ENCODE assay signal across 21 cellular contexts in genomic region chr6:28531479-28532128, GRCh38. TPM values are rescaled to one million over a fixed set of nuclear protein-coding genes. Genes with fewer than 3 reads are reported as not detected.
DNase-seq lines count a peak whose midpoint lies in the region; ATAC-seq and TF ChIP-seq lines count a peak whose summit lies in the region.
"Had no signal": no experiment of that assay in that cellular context is flagged by ENCODE, and none has a peak within 500 bp of the region (broad histone marks: within the 10 kb centered on the region; RNA-seq: fewer than 3 reads in every experiment).

No MANE protein-coding gene starts in this region.

- H3K4ac ChIP-seq in H9 (ENCODE audit: low read depth, low read length) (no peak overlapping the region), mesenchymal stem cell (ENCODE audit: low read depth in 1 of 2, low read length in 2 of 2) (no peak overlapping the region)

- intact Hi-C loops in A673 (cut with micrococcal nuclease; ENCODE audit: unreplicated experiment) (no loop called here), PC-3 (cut with micrococcal nuclease) (no loop called here)

- H3K36me3 ChIP-seq in A673 (ENCODE audit: insufficient read depth, low read length, poor library complexity, severe bottlenecking) (no peaks in the 10 kb centered on the region), PC-3 (ENCODE audit: low read depth, low read length) (no peaks in the 10 kb centered on the region), endodermal cell (ENCODE audit: control insufficient read depth, insufficient read depth, low read length) (no peaks in the 10 kb centered on the region), mesenchymal stem cell (ENCODE audit: control insufficient read depth in 1 of 2, insufficient read depth in 2 of 2, low read depth in 1 of 2, low read length in 2 of 2) (no peaks in the 10 kb centered on the region)
- H3K36me3 ChIP-seq: Peyer's patch had no signal

- H3K4me3 Mint-ChIP-seq in H9 (peak overlapping the region in 1 of 2 experiments; percentile 41; a peak in 1 of 5 replicates), endodermal cell (no peak overlapping the region)
- H3K4me3 Mint-ChIP-seq: naive thymus-derived CD8-positive, alpha-beta T cell had no signal

- POLR2A ChIA-PET in A673 (lab: Charles Lee; ENCODE audit: low non-redundant PET) (no interaction called here), PC-3 (lab: Charles Lee; ENCODE audit: unreplicated experiment) (no interaction called here)

- BruUV-seq in A673 (replicated peaks; lab: Mats Ljungman, UMichigan) = no TSS peak
- BruUV-seq in PC-3 (replicated peaks; lab: Mats Ljungman, UMichigan) = no TSS peak

- DNase-seq in A673 (ENCODE audit: low spot score) (peak; percentile 21), H9 (peak; percentile 65), PC-3 (peak; percentile 14), endodermal cell (peak; percentile 71), mesenchymal stem cell (no peak), NCI-H2029 (lab: John Stamatoyannopoulos, UW) (no peak)
- DNase-seq: dorsolateral prefrontal cortex; EL; Kasumi-1; naive thymus-derived CD8-positive, alpha-beta T cell; NCI-H1694; NCI-H510A; Peyer's patch; stimulated activated CD4-positive, alpha-beta T cell treated with anti-CD3 and anti-CD28 coated beads, Interleukin-4, amount 100 ng/mL, for 1 hour; SW 1271 had no signal

- no CpG with 5 or more reads among the region's 7 CpGs for WGBS in H9 (ENCODE audit: extremely low coverage, insufficient read length, low lambda C conversion rate)
- 70 to 75% methylated on average over 6 to 7 of the region's 7 CpGs for WGBS in endodermal cell (ENCODE audit: insufficient coverage in 1 of 2, insufficient read length in 1 of 2), 2 experiments
- 64% methylated on average over 7 of the region's 7 CpGs for WGBS in mesenchymal stem cell

- CTCF ChIA-PET in A673 (lab: Charles Lee) (interaction anchor here (0.7 kb wide), 1 partner anchor 154 kb away, joined by 4 read pairs; no protein-coding TSS in a partner anchor), PC-3 (lab: Charles Lee) (no interaction called here)

- H2BK15ac ChIP-seq in H9 (ENCODE audit: low read depth, low read length) (no peak overlapping the region), mesenchymal stem cell (ENCODE audit: low read depth, poor library complexity, severe bottlenecking) (no peak overlapping the region)

- H2BK120ac ChIP-seq in H9 (ENCODE audit: low read depth, low read length, poor library complexity, severe bottlenecking) (no peak overlapping the region), mesenchymal stem cell (ENCODE audit: low read depth, low read length) (no peak overlapping the region)

- no peak overlapping the region for H2BK20ac ChIP-seq in H9 (ENCODE audit: low read depth, low read length, poor library complexity, severe bottlenecking)

- H2BK5ac ChIP-seq in H9 (ENCODE audit: insufficient read length, low read length) (no peak overlapping the region), mesenchymal stem cell (ENCODE audit: low read depth, low read length, poor library complexity, severe bottlenecking) (no peak overlapping the region)

- ATAC-seq in PC-3 (no peak), HG03280 (IDR thresholded peaks at IDR 0.05; ENCODE audit: unreplicated experiment) (no peak), GM19467 (IDR thresholded peaks at IDR 0.05; ENCODE audit: unreplicated experiment) (no peak)
- ATAC-seq: naive thymus-derived CD8-positive, alpha-beta T cell had no signal

- H3K23ac ChIP-seq in H9 (ENCODE audit: insufficient read length, low read depth, low read length) = no peak overlapping the region
- no peak overlapping the region for H3K23ac ChIP-seq in mesenchymal stem cell (ENCODE audit: low read length in 2 of 2)

- H4K8ac ChIP-seq in H9 (replicated peaks; ENCODE audit: insufficient read length, low read depth, low read length) = no peak overlapping the region
- H4K8ac ChIP-seq in mesenchymal stem cell (ENCODE audit: low read length) = no peak overlapping the region

- no peak overlapping the region for H3T11ph ChIP-seq in H9 (ENCODE audit: low read length)

- H4K20me1 ChIP-seq in H9 (ENCODE audit: control insufficient read depth, insufficient read depth, insufficient read length) = no peaks in the 10 kb centered on the region
- no peaks in the 10 kb centered on the region for H4K20me1 ChIP-seq in PC-3 (ENCODE audit: low read length)

- no peak overlapping the region for H2AK5ac ChIP-seq in H9 (ENCODE audit: insufficient read length, low read length)
- no peak overlapping the region for H2AK5ac ChIP-seq in mesenchymal stem cell (ENCODE audit: low read length, severe bottlenecking)

- no peaks in the 10 kb centered on the region for H3K23me2 ChIP-seq in H9 (ENCODE audit: insufficient read length, low read depth, low read length, poor library complexity, severe bottlenecking)

- no peak overlapping the region for H2AFZ ChIP-seq in H9 (ENCODE audit: low read length)
- no peak overlapping the region for H2AFZ ChIP-seq in PC-3 (ENCODE audit: low read length)
- H2AFZ ChIP-seq in mesenchymal stem cell (ENCODE audit: low read depth, low read length) = no peak overlapping the region

- no peak overlapping the region for H3K4me3 ChIP-seq in A673 (ENCODE audit: low read depth, low read length, poor library complexity, severe bottlenecking)
- H3K4me3 ChIP-seq in PC-3 (ENCODE audit: low read length) = no peak overlapping the region
- H3K4me3 ChIP-seq in endodermal cell (ENCODE audit: low read length) = no peak overlapping the region
- no peak overlapping the region for H3K4me3 ChIP-seq in mesenchymal stem cell (ENCODE audit: insufficient read depth in 1 of 2, low read depth in 1 of 2, low read length in 2 of 2)
- H3K4me3 ChIP-seq: dorsolateral prefrontal cortex, Peyer's patch had no signal

- H3K4me2 ChIP-seq in H9 (ENCODE audit: insufficient read depth, insufficient read length, low read length) (no peak overlapping the region), PC-3 (ENCODE audit: low read length) (no peak overlapping the region), mesenchymal stem cell (ENCODE audit: low read length, poor library complexity, severe bottlenecking) (no peak overlapping the region)

- H3K9me3 Mint-ChIP-seq in H9 (no peaks in the 10 kb centered on the region), endodermal cell (no peaks in the 10 kb centered on the region)
- H3K9me3 Mint-ChIP-seq: naive thymus-derived CD8-positive, alpha-beta T cell had no signal

- H3K27me3 Mint-ChIP-seq in H9 (ENCODE audit: low read depth) (peaks cover 6% of the 10 kb centered on the region), endodermal cell (ENCODE audit: insufficient read depth) (peaks cover 14% of the 10 kb centered on the region)

- H3K27ac ChIP-seq in A673 (ENCODE audit: low read depth, low read length, poor library complexity, severe bottlenecking) = no peak overlapping the region
- H3K27ac ChIP-seq in H9 (ENCODE audit: insufficient read length, low read depth, low read length) = no peak overlapping the region
- no peak overlapping the region for H3K27ac ChIP-seq in PC-3 (ENCODE audit: low read length)
- H3K27ac ChIP-seq in endodermal cell (ENCODE audit: low read depth, low read length) = no peak overlapping the region
- no peak overlapping the region for H3K27ac ChIP-seq in mesenchymal stem cell (ENCODE audit: low read length, poor library complexity, severe bottlenecking)
- H3K27ac ChIP-seq: dorsolateral prefrontal cortex, Peyer's patch had no signal

- H3K14ac ChIP-seq in H9 (ENCODE audit: insufficient read depth, low read length) (no peak overlapping the region), mesenchymal stem cell (ENCODE audit: low read length in 2 of 2) (no peak overlapping the region)

- TF ChIP-seq CTCF in A673 (conservative IDR thresholded peaks at IDR 0.05; ENCODE audit: low read depth, low read length) (peak; percentile 39; the same call in 1 of the 2 replicates), H9 (conservative IDR thresholded peaks at IDR 0.05) (peak; percentile 65), PC-3 (conservative IDR thresholded peaks at IDR 0.05; ENCODE audit: low read depth, low read length) (peak; percentile 32; the same call in 1 of the 2 replicates), endodermal cell (conservative IDR thresholded peaks at IDR 0.05) (peak; percentile 70)

- no peak overlapping the region for H2BK12ac ChIP-seq in H9 (ENCODE audit: insufficient read length, low read depth, low read length)
- H2BK12ac ChIP-seq in mesenchymal stem cell (ENCODE audit: low read length in 2 of 2) = no peak overlapping the region

- peaks cover 20% of the 10 kb centered on the region in 2 experiments for H3K4me1 Mint-ChIP-seq in H9
- H3K4me1 Mint-ChIP-seq in endodermal cell = peaks cover 11% of the 10 kb centered on the region

- H4K91ac ChIP-seq in H9 (ENCODE audit: insufficient read length, low read depth, low read length) = no peak overlapping the region
- no peak overlapping the region for H4K91ac ChIP-seq in mesenchymal stem cell (ENCODE audit: low read length)

- H3K9me2 ChIP-seq in PC-3 (replicated peaks; ENCODE audit: low read length) = no peaks in the 10 kb centered on the region

- H3K27ac Mint-ChIP-seq in H9 (peak overlapping the region in 2 of 3 experiments; percentile 61 to 71; a peak in 3 of 7 replicates), endodermal cell (peak overlapping the region; percentile 69)

- H3K36me3 Mint-ChIP-seq in H9 (ENCODE audit: insufficient read depth in 1 of 3, low read depth in 3 of 3) = no peaks in the 10 kb centered on the region
- no peaks in the 10 kb centered on the region for H3K36me3 Mint-ChIP-seq in endodermal cell (ENCODE audit: low read depth)
- H3K36me3 Mint-ChIP-seq: naive thymus-derived CD8-positive, alpha-beta T cell had no signal

- H3K27me3 ChIP-seq in A673 (replicated peaks; ENCODE audit: insufficient read depth, low read depth, low read length, poor library complexity) (no peaks in the 10 kb centered on the region), H9 (ENCODE audit: insufficient read depth, low read length) (no peaks in the 10 kb centered on the region), PC-3 (ENCODE audit: low read length) (peaks cover 49% of the 10 kb centered on the region), endodermal cell (ENCODE audit: control insufficient read depth, insufficient read depth, low read length, poor library complexity, severe bottlenecking) (peaks cover 6% of the 10 kb centered on the region), mesenchymal stem cell (ENCODE audit: control insufficient read depth in 1 of 2, insufficient read depth in 1 of 2, low read length in 2 of 2) (peaks cover 17 to 18% of the 10 kb centered on the region in 2 experiments)
- H3K27me3 ChIP-seq: Peyer's patch had no signal

- H3K4me1 ChIP-seq in A673 (ENCODE audit: insufficient read depth, low read length, poor library complexity, severe bottlenecking) = no peaks in the 10 kb centered on the region
- H3K4me1 ChIP-seq in H9 (ENCODE audit: insufficient read depth, low read length) = no peaks in the 10 kb centered on the region
- no peaks in the 10 kb centered on the region for H3K4me1 ChIP-seq in PC-3 (ENCODE audit: insufficient read depth, low read length)
- no peaks in the 10 kb centered on the region for H3K4me1 ChIP-seq in endodermal cell (ENCODE audit: control insufficient read depth, insufficient read depth, low read length)
- no peaks in the 10 kb centered on the region for H3K4me1 ChIP-seq in mesenchymal stem cell (ENCODE audit: control insufficient read depth, insufficient read depth, low read depth, low read length)
- H3K4me1 ChIP-seq: Peyer's patch had no signal

- H3K79me2 ChIP-seq in H9 (ENCODE audit: insufficient read depth, low read length) (no peaks in the 10 kb centered on the region), PC-3 (ENCODE audit: low read length) (no peaks in the 10 kb centered on the region)

- H3K9ac ChIP-seq in H9 (ENCODE audit: extremely low read depth, insufficient read length, low read length) = no peak overlapping the region
- no peak overlapping the region for H3K9ac ChIP-seq in PC-3 (ENCODE audit: low read length)
- no peak overlapping the region for H3K9ac ChIP-seq in endodermal cell (ENCODE audit: extremely low read depth, low read length, poor library complexity, severe bottlenecking)
- no peak overlapping the region for H3K9ac ChIP-seq in mesenchymal stem cell (ENCODE audit: low read length)

- H3K18ac ChIP-seq in H9 (ENCODE audit: insufficient read length, low read depth, low read length) = no peak overlapping the region
- no peak overlapping the region for H3K18ac ChIP-seq in mesenchymal stem cell (ENCODE audit: low read depth in 1 of 2, low read length in 2 of 2)

- H3K9me3 ChIP-seq in A673 (ENCODE audit: low read depth, low read length, poor library complexity, severe bottlenecking) (no peaks in the 10 kb centered on the region), H9 (ENCODE audit: control insufficient read depth, low read depth, low read length) (no peaks in the 10 kb centered on the region), PC-3 (ENCODE audit: low read length) (no peaks in the 10 kb centered on the region), endodermal cell (ENCODE audit: control insufficient read depth, low read length) (no peaks in the 10 kb centered on the region), mesenchymal stem cell (ENCODE audit: control insufficient read depth, low read length) (no peaks in the 10 kb centered on the region)
- H3K9me3 ChIP-seq: Peyer's patch had no signal

- H3F3A ChIP-seq in PC-3 (ENCODE audit: low read length, unreplicated experiment) = no peaks in the 10 kb centered on the region

- H3K56ac ChIP-seq in H9 (ENCODE audit: insufficient read length, low read depth, low read length) = no peak overlapping the region

- H3K79me1 ChIP-seq in H9 (ENCODE audit: insufficient read depth, low read depth, low read length, poor library complexity, severe bottlenecking) = no peaks in the 10 kb centered on the region
- no peaks in the 10 kb centered on the region for H3K79me1 ChIP-seq in mesenchymal stem cell (replicated peaks; ENCODE audit: low read length, poor library complexity, severe bottlenecking)

- H4K5ac ChIP-seq in H9 (ENCODE audit: insufficient read length, low read depth, low read length) = no peak overlapping the region

RNA-seq across cellular contexts. Expression of gene GPX5, which starts 5.9 kb away (rescaled TPM):
- total RNA-seq in A673 (2021) = not detected in 2 replicates
- total RNA-seq in H9 (2021) = not detected in 2 replicates
- not detected in 2 replicates for total RNA-seq in PC-3 (2014; rRNA removed)
- total RNA-seq in endodermal cell = not detected
- polyA plus RNA-seq in endodermal cell (2013, experiment 1 of 2) = not detected
- not detected for polyA plus RNA-seq in endodermal cell (2013, experiment 2 of 2)
- not detected for polyA plus RNA-seq in mesenchymal stem cell (2013, experiment 1 of 2)
- polyA plus RNA-seq in mesenchymal stem cell (2013, experiment 2 of 2) = not detected
- total RNA-seq: activated CD8-positive, alpha-beta memory T cell treated with anti-CD3 and anti-CD28 coated beads for 36 hours; dorsolateral prefrontal cortex; lung microvascular endothelial cell; naive thymus-derived CD8-positive, alpha-beta T cell; Peyer's patch; skeletal muscle tissue had no signal
- polyA plus RNA-seq: esophagus; naive thymus-derived CD8-positive, alpha-beta T cell had no signal

RNA-seq across cellular contexts. Expression of gene GPX6, which starts 16.0 kb away (rescaled TPM):
- total RNA-seq in A673 (2021) = not detected in 2 replicates
- total RNA-seq in H9 (2021) = not detected in 2 replicates
- total RNA-seq in PC-3 (2014; rRNA removed) = not detected in 2 replicates
- total RNA-seq in endodermal cell = not detected
- not detected for polyA plus RNA-seq in endodermal cell (2013, experiment 1 of 2)
- polyA plus RNA-seq in endodermal cell (2013, experiment 2 of 2) = not detected
- not detected for polyA plus RNA-seq in mesenchymal stem cell (2013, experiment 1 of 2)
- not detected for polyA plus RNA-seq in mesenchymal stem cell (2013, experiment 2 of 2)
- total RNA-seq: activated CD8-positive, alpha-beta memory T cell treated with anti-CD3 and anti-CD28 coated beads for 36 hours; dorsolateral prefrontal cortex; lung microvascular endothelial cell; naive thymus-derived CD8-positive, alpha-beta T cell; Peyer's patch; skeletal muscle tissue had no signal
- polyA plus RNA-seq: esophagus; naive thymus-derived CD8-positive, alpha-beta T cell had no signal

Comparison
In these comparisons a context has a peak if more than half of its experiments do, and no peak if none do; other contexts are left out.
1. DNase-seq: peak in A673 (single experiment), H9 (single experiment), PC-3 (single experiment) and endodermal cell (single experiment); none in mesenchymal stem cell (single experiment) and NCI-H2029 (single experiment).
2. Peak in every context shown above with its lines, with median percentiles within 50 percentile points of each other: CTCF ChIP-seq.